Comparison of ENCODE assay signal across 17 cellular contexts in the genomic region with DNA sequence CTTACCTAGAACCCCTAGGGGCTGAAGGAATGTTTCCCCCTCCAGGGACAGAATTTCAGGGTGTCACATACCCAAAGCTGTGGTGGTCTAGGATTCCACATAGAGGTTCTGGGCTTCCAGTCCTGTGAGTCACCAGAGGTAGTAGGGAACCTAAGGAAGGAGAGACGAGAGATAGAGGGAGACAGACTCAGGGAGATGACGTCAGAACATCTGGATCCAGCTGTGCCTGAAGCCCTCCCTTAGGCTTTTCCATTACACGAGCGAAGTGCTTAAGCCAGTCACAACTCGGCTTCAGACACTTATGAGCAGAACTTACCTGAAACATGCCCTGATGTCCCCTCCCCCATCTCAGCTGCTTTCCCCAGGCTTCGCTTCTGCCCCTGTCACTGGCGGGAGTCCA. TPM values are rescaled to one million over a fixed set of nuclear protein-coding genes. Genes with fewer than 3 reads are reported as not detected.
DNase-seq lines count a peak whose midpoint lies in the region; ATAC-seq, FAIRE-seq and TF ChIP-seq lines count a peak whose summit lies in the region.
"Had no signal": no experiment of that assay in that cellular context is flagged by ENCODE, and none has a peak within 500 bp of the region (broad histone marks: within the 10 kb centered on the region; RNA-seq: fewer than 3 reads in every experiment).

No MANE protein-coding gene starts in this region.

- H3K9me3 ChIP-seq in H9 (ENCODE audit: control insufficient read depth, low read depth, low read length) = no peaks in the 10 kb centered on the region
- no peaks in the 10 kb centered on the region for H3K9me3 ChIP-seq in H1 (ENCODE audit: insufficient read depth in 2 of 2, low read depth in 1 of 2, low read length in 1 of 2)
- H3K9me3 ChIP-seq: A549 had no signal

- H2BK12ac ChIP-seq in H9 (ENCODE audit: insufficient read length, low read depth, low read length) (peak overlapping the region; percentile 10), H1 (ENCODE audit: low read depth, low read length) (peak overlapping the region; percentile 92; the same call in 1 of the 2 replicates)

- peaks cover 2% of the 10 kb centered on the region for H3K23me2 ChIP-seq in H9 (ENCODE audit: insufficient read length, low read depth, low read length, poor library complexity, severe bottlenecking)
- peaks cover 9% of the 10 kb centered on the region; the same call in 1 of the 2 replicates for H3K23me2 ChIP-seq in H1 (ENCODE audit: low read depth, low read length)

- H3K27me3 Mint-ChIP-seq in H9 (ENCODE audit: low read depth) = peaks cover 2% of the 10 kb centered on the region; the same call in 1 of the 2 replicates

- TF ChIP-seq EP300 in H1 (IDR thresholded peaks at IDR 0.05; ENCODE audit: borderline replicate concordance in 1 of 2, low read depth in 2 of 2, low read length in 2 of 2) = no peak

- CTCF ChIA-PET in H1 (lab: Charles Lee; ENCODE audit: partially characterized antibody) = interaction anchor here (0.6 to 6.3 kb wide), 15 partner anchors 8 to 108 kb away, joined by 3 to 150 read pairs (median 8); a partner anchor contains a TSS

- H3K14ac ChIP-seq in H9 (ENCODE audit: insufficient read depth, low read length) (no peak overlapping the region), H1 (ENCODE audit: insufficient read length) (no peak overlapping the region)

- no peaks in the 10 kb centered on the region for H3K27me3 ChIP-seq in H9 (ENCODE audit: insufficient read depth, low read length)
- no peaks in the 10 kb centered on the region for H3K27me3 ChIP-seq in H1 (replicated peaks in 1 of 4; ENCODE audit: control insufficient read depth in 3 of 4, extremely low read depth in 1 of 4, insufficient read depth in 3 of 4, low read length in 3 of 4)

- POLR2A ChIA-PET in H1 (lab: Charles Lee; ENCODE audit: partially characterized antibody) = interaction anchor here (1.4 to 7.2 kb wide), 7 partner anchors 10 to 318 kb away, joined by 5 to 46 read pairs (median 7); a partner anchor contains a TSS

- FAIRE-seq in H1 (lab: Jason Lieb, UNC) = no peak
- FAIRE-seq: A549, D721Med, GM12892, GM19239 had no signal

- H3K9me3 Mint-ChIP-seq in H9 = peaks cover 0 to 3% of the 10 kb centered on the region in 2 experiments; a peak in 3 of 5 replicates
- H3K9me3 Mint-ChIP-seq: CD14-positive monocyte; CD8-positive, alpha-beta T cell; HFFc6 had no signal

- no peak for ATAC-seq in GM18520 (IDR thresholded peaks at IDR 0.05; ENCODE audit: unreplicated experiment)

- no CpG with 5 or more reads among the region's 7 CpGs for WGBS in H9 (ENCODE audit: extremely low coverage, insufficient read length, low lambda C conversion rate)
- WGBS in H1 (ENCODE audit: extremely low coverage in 1 of 2, insufficient coverage in 1 of 2, insufficient read length in 1 of 2, insufficient replicate concordance in 2 of 2, low coverage in 1 of 2, low lambda C conversion rate in 2 of 2, missing lambda C conversion rate in 1 of 2), 2 experiments = 91% methylated on average over 7 of the region's 7 CpGs; no CpG with 5 or more reads in 1 of the 2 experiments

- H4K8ac ChIP-seq in H9 (replicated peaks; ENCODE audit: insufficient read length, low read depth, low read length) (no peak overlapping the region), H1 (ENCODE audit: extremely low read depth, insufficient read depth, low read length) (no peak overlapping the region)

- no peak overlapping the region for H3K27ac Mint-ChIP-seq in H9
- H3K27ac Mint-ChIP-seq: CD8-positive, alpha-beta T cell; HFFc6 had no signal

- H2BK5ac ChIP-seq in H9 (ENCODE audit: insufficient read length, low read length) = no peak overlapping the region
- H2BK5ac ChIP-seq in H1 (ENCODE audit: low read depth, low read length) = peak overlapping the region; percentile 66; the same call in 1 of the 2 replicates

- H3K36me3 Mint-ChIP-seq in H9 (ENCODE audit: insufficient read depth in 1 of 3, low read depth in 3 of 3) = peaks cover 0 to 3% (median 0%) of the 10 kb centered on the region in 3 experiments; a peak in 3 of 7 replicates
- H3K36me3 Mint-ChIP-seq: CD14-positive monocyte; CD8-positive, alpha-beta T cell had no signal

- H2AFZ ChIP-seq in H9 (ENCODE audit: low read length) (no peak overlapping the region), H1 (ENCODE audit: low read length) (no peak overlapping the region)

- no peak overlapping the region for H3K56ac ChIP-seq in H9 (ENCODE audit: insufficient read length, low read depth, low read length)
- no peak overlapping the region for H3K56ac ChIP-seq in H1 (replicated peaks; ENCODE audit: insufficient read length, low read depth, low read length)

- DNase-seq in Daoy (ENCODE audit: low read depth) (peak; percentile 41), H9 (no peak), H1 (ENCODE audit: low read depth in 1 of 2, low spot score in 2 of 2) (no peak), activated gamma-delta T cell treated with Interleukin-2 at 50 U/mL for 16 hours (no peak)
- DNase-seq: CD8-positive, alpha-beta T cell; GDM1; HCEC 1CT; HFFc6 had no signal

- H3K4me3 Mint-ChIP-seq in H9 = no peak overlapping the region
- H3K4me3 Mint-ChIP-seq: CD14-positive monocyte; CD8-positive, alpha-beta T cell; HFFc6 had no signal

- no peak overlapping the region for H2BK120ac ChIP-seq in H9 (ENCODE audit: low read depth, low read length, poor library complexity, severe bottlenecking)
- H2BK120ac ChIP-seq in H1 (replicated peaks; ENCODE audit: low read depth, low read length) = no peak overlapping the region

- no peak overlapping the region for H3K4me3 ChIP-seq in H1 (ENCODE audit: extremely low read depth in 1 of 4, insufficient read depth in 2 of 4, low read depth in 3 of 4, low read length in 4 of 4)
- H3K4me3 ChIP-seq: A549 had no signal

- H2BK20ac ChIP-seq in H9 (ENCODE audit: low read depth, low read length, poor library complexity, severe bottlenecking) (no peak overlapping the region), H1 (ENCODE audit: low read length) (0 out of 2 replicates have a peak overlapping the region, but pooled peaks have one; percentile 61)

- no peak for TF ChIP-seq CTCF in H9 (conservative IDR thresholded peaks at IDR 0.05)
- TF ChIP-seq CTCF in H1 (IDR thresholded peaks at IDR 0.05; ENCODE audit: control extremely low read depth in 1 of 3, insufficient read depth in 1 of 3, low read depth in 1 of 3, low read length in 3 of 3) = no peak

- peak overlapping the region; percentile 13 for H4K91ac ChIP-seq in H9 (ENCODE audit: insufficient read length, low read depth, low read length)
- H4K91ac ChIP-seq in H1 (replicated peaks; ENCODE audit: insufficient read length, low read length) = no peak overlapping the region

- no peak for TF ChIP-seq RAD21 in H1 (IDR thresholded peaks at IDR 0.05 in 1 of 2, conservative IDR thresholded peaks at IDR 0.05 in 1 of 2; ENCODE audit: low read depth in 2 of 2, low read length in 2 of 2)

- peaks cover 14 to 21% of the 10 kb centered on the region in 2 experiments for H3K4me1 Mint-ChIP-seq in H9
- H3K4me1 Mint-ChIP-seq: CD14-positive monocyte had no signal

- no peaks in the 10 kb centered on the region; a peak in 1 of 8 replicates for H3K36me3 ChIP-seq in H1 (ENCODE audit: control insufficient read depth in 2 of 4, insufficient read depth in 4 of 4, low read length in 3 of 4)

- H3K9ac ChIP-seq in H9 (ENCODE audit: extremely low read depth, insufficient read length, low read length) (no peak overlapping the region), H1 (replicated peaks in 1 of 4; ENCODE audit: extremely low read depth in 1 of 4, low read depth in 3 of 4, low read length in 3 of 4) (no peak overlapping the region)

- no peaks in the 10 kb centered on the region for H3K79me2 ChIP-seq in H9 (ENCODE audit: insufficient read depth, low read length)
- H3K79me2 ChIP-seq in H1 (ENCODE audit: control insufficient read depth in 1 of 2, insufficient read depth in 2 of 2, low read length in 2 of 2) = no peaks in the 10 kb centered on the region

- no peaks in the 10 kb centered on the region for H4K20me1 ChIP-seq in H9 (ENCODE audit: control insufficient read depth, insufficient read depth, insufficient read length)
- H4K20me1 ChIP-seq in H1 (replicated peaks in 1 of 2; ENCODE audit: control insufficient read depth in 1 of 2, insufficient read depth in 2 of 2, low read length in 2 of 2) = no peaks in the 10 kb centered on the region

- H3K27ac ChIP-seq in H9 (ENCODE audit: insufficient read length, low read depth, low read length) = no peak overlapping the region
- no peak overlapping the region for H3K27ac ChIP-seq in H1 (ENCODE audit: low read depth, low read length)
- H3K27ac ChIP-seq: A549 had no signal

- no peak for TF ChIP-seq POLR2A in H1 (IDR thresholded peaks at IDR 0.05; ENCODE audit: control extremely low read depth in 1 of 2, low read depth in 2 of 2, low read length in 2 of 2)

- H3K4me2 ChIP-seq in H9 (ENCODE audit: insufficient read depth, insufficient read length, low read length) = no peak overlapping the region
- no peak overlapping the region for H3K4me2 ChIP-seq in H1 (ENCODE audit: insufficient read depth in 1 of 2, low read depth in 2 of 2, low read length in 2 of 2)
- H3K4me2 ChIP-seq: A549 had no signal

- no peak overlapping the region for H2AK5ac ChIP-seq in H9 (ENCODE audit: insufficient read length, low read length)
- H2AK5ac ChIP-seq in H1 (ENCODE audit: low read depth, low read length) = peak overlapping the region; percentile 75; the same call in 1 of the 2 replicates

- no peak overlapping the region for H3K4ac ChIP-seq in H9 (ENCODE audit: low read depth, low read length)
- H3K4ac ChIP-seq in H1 (replicated peaks; ENCODE audit: insufficient read length, low read depth, low read length) = no peak overlapping the region

- no peak overlapping the region for H3K23ac ChIP-seq in H9 (ENCODE audit: insufficient read length, low read depth, low read length)
- no peak overlapping the region for H3K23ac ChIP-seq in H1 (ENCODE audit: insufficient read length)

- H2BK15ac ChIP-seq in H9 (ENCODE audit: low read depth, low read length) = no peak overlapping the region
- H2BK15ac ChIP-seq in H1 (ENCODE audit: low read length) = 0 out of 2 replicates have a peak overlapping the region, but pooled peaks have one; percentile 46

- H3K4me1 ChIP-seq in H9 (ENCODE audit: insufficient read depth, low read length) (no peaks in the 10 kb centered on the region), H1 (replicated peaks in 1 of 4; ENCODE audit: control insufficient read depth in 3 of 4, insufficient read depth in 4 of 4, low read length in 3 of 4) (peaks cover 0 to 6% (median 3%) of the 10 kb centered on the region in 4 experiments; a peak in 5 of 7 replicates)
- H3K4me1 ChIP-seq: A549 had no signal

- no peak overlapping the region for H3T11ph ChIP-seq in H9 (ENCODE audit: low read length)

- no peak overlapping the region for H3K18ac ChIP-seq in H9 (ENCODE audit: insufficient read length, low read depth, low read length)
- no peak overlapping the region for H3K18ac ChIP-seq in H1 (ENCODE audit: extremely low read depth, low read length)

- H4K5ac ChIP-seq in H9 (ENCODE audit: insufficient read length, low read depth, low read length) (no peak overlapping the region), H1 (ENCODE audit: insufficient read length, low read depth, low read length) (no peak overlapping the region)

- H3K79me1 ChIP-seq in H9 (ENCODE audit: insufficient read depth, low read depth, low read length, poor library complexity, severe bottlenecking) (no peaks in the 10 kb centered on the region), H1 (ENCODE audit: low read depth, low read length) (no peaks in the 10 kb centered on the region)

RNA-seq across cellular contexts. Expression of a gene that starts 11.8 kb away (rescaled TPM):
- total RNA-seq in Daoy (2014; rRNA removed; shearing (Covaris generic)) = 239 and 251 TPM in 2 replicates
- total RNA-seq in H9 (2021) = 377 and 388 TPM in 2 replicates
- 361 and 371 TPM in 2 replicates for total RNA-seq in H1 (2021; fragmentation: NEBNext Ultra II Directional; extraction: Animal tissue kit (Norgen Biotek cat#: 25700))
- polyA plus RNA-seq in H1 (2011; rRNA removed) = 588 and 709 TPM in 2 replicates
- polyA plus RNA-seq in H1 (2011; cell fraction: cytosol; rRNA removed) = 652 TPM
- polyA plus RNA-seq in H1 (2011; cell fraction: nucleus; rRNA removed) = 471 TPM
- polyA plus RNA-seq in H1 (2012, experiment 1 of 2) = 211 to 357 TPM (median 346 TPM) in 4 replicates
- 655 TPM for polyA plus RNA-seq in H1 (2012, experiment 2 of 2)
- 479 TPM for polyA plus RNA-seq in H1 (2013, experiment 1 of 2)
- polyA plus RNA-seq in H1 (2013, experiment 2 of 2) = 488 TPM
- polyA minus RNA-seq in H1 (2011; rRNA and poly(A)+ RNA removed) = 94.3 and 112 TPM in 2 replicates
- polyA minus RNA-seq in H1 (2011; cell fraction: cytosol; rRNA and poly(A)+ RNA removed) = 88.6 TPM
- 76.1 TPM for polyA minus RNA-seq in H1 (2011; cell fraction: nucleus; rRNA and poly(A)+ RNA removed)

RNA-seq across cellular contexts. Expression of a gene that starts 21.3 kb away (rescaled TPM):
- total RNA-seq in Daoy (2014; rRNA removed; shearing (Covaris generic)) = 48.0 and 56.6 TPM in 2 replicates
- total RNA-seq in H9 (2021) = 325 and 332 TPM in 2 replicates
- 245 and 262 TPM in 2 replicates for total RNA-seq in H1 (2021; fragmentation: NEBNext Ultra II Directional; extraction: Animal tissue kit (Norgen Biotek cat#: 25700))
- 107 and 220 TPM in 2 replicates for polyA plus RNA-seq in H1 (2011; rRNA removed)
- 290 TPM for polyA plus RNA-seq in H1 (2011; cell fraction: cytosol; rRNA removed)
- 223 TPM for polyA plus RNA-seq in H1 (2011; cell fraction: nucleus; rRNA removed)
- polyA plus RNA-seq in H1 (2012, experiment 1 of 2) = 377 to 540 TPM (median 444 TPM) in 4 replicates
- 373 TPM for polyA plus RNA-seq in H1 (2012, experiment 2 of 2)
- 261 TPM for polyA plus RNA-seq in H1 (2013, experiment 1 of 2)
- 273 TPM for polyA plus RNA-seq in H1 (2013, experiment 2 of 2)
- 54.9 and 63.7 TPM in 2 replicates for polyA minus RNA-seq in H1 (2011; rRNA and poly(A)+ RNA removed)
- polyA minus RNA-seq in H1 (2011; cell fraction: cytosol; rRNA and poly(A)+ RNA removed) = 173 TPM
- polyA minus RNA-seq in H1 (2011; cell fraction: nucleus; rRNA and poly(A)+ RNA removed) = 99.3 TPM

RNA-seq across cellular contexts. Expression of a gene that starts 37.7 kb away (rescaled TPM):
- total RNA-seq in Daoy (2014; rRNA removed; shearing (Covaris generic)) = not detected in 2 replicates
- not detected in 2 replicates for total RNA-seq in H9 (2021)
- total RNA-seq in H1 (2021; fragmentation: NEBNext Ultra II Directional; extraction: Animal tissue kit (Norgen Biotek cat#: 25700)) = not detected in 2 replicates
- 0.03 and 0.05 TPM in 2 replicates for polyA plus RNA-seq in H1 (2011; rRNA removed)
- polyA plus RNA-seq in H1 (2011; cell fraction: cytosol; rRNA removed) = not detected
- not detected for polyA plus RNA-seq in H1 (2011; cell fraction: nucleus; rRNA removed)
- not detected in 4 replicates for polyA plus RNA-seq in H1 (2012, experiment 1 of 2)
- not detected for polyA plus RNA-seq in H1 (2012, experiment 2 of 2)
- 0.04 TPM for polyA plus RNA-seq in H1 (2013, experiment 1 of 2)
- polyA plus RNA-seq in H1 (2013, experiment 2 of 2) = 0.04 TPM
- not detected in 2 replicates for polyA minus RNA-seq in H1 (2011; rRNA and poly(A)+ RNA removed)
- polyA minus RNA-seq in H1 (2011; cell fraction: cytosol; rRNA and poly(A)+ RNA removed) = not detected
- not detected for polyA minus RNA-seq in H1 (2011; cell fraction: nucleus; rRNA and poly(A)+ RNA removed)
- total RNA-seq: CD8-positive, alpha-beta T cell; HFFc6; HT1080 had no signal
- polyA plus RNA-seq: A549, AG04450, BJ, CD14-positive monocyte had no signal

RNA-seq across cellular contexts. Expression of a gene that starts 53.4 kb away (rescaled TPM):
- total RNA-seq in Daoy (2014; rRNA removed; shearing (Covaris generic)) = 7.4 and 9.7 TPM in 2 replicates
- 18.7 and 19.7 TPM in 2 replicates for total RNA-seq in H9 (2021)
- 13.0 and 14.3 TPM in 2 replicates for total RNA-seq in H1 (2021; fragmentation: NEBNext Ultra II Directional; extraction: Animal tissue kit (Norgen Biotek cat#: 25700))
- polyA plus RNA-seq in H1 (2011; rRNA removed) = 4.5 and 12.4 TPM in 2 replicates
- 4.1 TPM for polyA plus RNA-seq in H1 (2011; cell fraction: cytosol; rRNA removed)
- 5.8 TPM for polyA plus RNA-seq in H1 (2011; cell fraction: nucleus; rRNA removed)
- polyA plus RNA-seq in H1 (2012, experiment 1 of 2) = 9.5 to 14.8 TPM (median 12.7 TPM) in 4 replicates
- 12.0 TPM for polyA plus RNA-seq in H1 (2012, experiment 2 of 2)
- 9.9 TPM for polyA plus RNA-seq in H1 (2013, experiment 1 of 2)
- polyA plus RNA-seq in H1 (2013, experiment 2 of 2) = 9.4 TPM
- polyA minus RNA-seq in H1 (2011; rRNA and poly(A)+ RNA removed) = 4.0 and 4.8 TPM in 2 replicates
- polyA minus RNA-seq in H1 (2011; cell fraction: cytosol; rRNA and poly(A)+ RNA removed) = 10.6 TPM
- 5.7 TPM for polyA minus RNA-seq in H1 (2011; cell fraction: nucleus; rRNA and poly(A)+ RNA removed)
- polyA plus RNA-seq: CD14-positive monocyte had no signal

RNA-seq across cellular contexts. Expression of a gene that starts 55.1 kb away (rescaled TPM):
- not detected in 2 replicates for total RNA-seq in Daoy (2014; rRNA removed; shearing (Covaris generic))
- 0.13 and 0.15 TPM in 2 replicates for total RNA-seq in H9 (2021)
- total RNA-seq in H1 (2021; fragmentation: NEBNext Ultra II Directional; extraction: Animal tissue kit (Norgen Biotek cat#: 25700)) = not detected in 2 replicates
- polyA plus RNA-seq in H1 (2011; rRNA removed) = 0.06 and 0.08 TPM in 2 replicates
- 0.04 TPM for polyA plus RNA-seq in H1 (2011; cell fraction: cytosol; rRNA removed)
- polyA plus RNA-seq in H1 (2011; cell fraction: nucleus; rRNA removed) = 0.03 TPM
- 0.08 to 0.24 TPM (median 0.23 TPM) in 3 of 4 replicates, not detected in the other for polyA plus RNA-seq in H1 (2012, experiment 1 of 2)
- 0.08 TPM for polyA plus RNA-seq in H1 (2012, experiment 2 of 2)
- 0.02 TPM for polyA plus RNA-seq in H1 (2013, experiment 1 of 2)
- not detected for polyA plus RNA-seq in H1 (2013, experiment 2 of 2)
- polyA minus RNA-seq in H1 (2011; rRNA and poly(A)+ RNA removed) = 0.06 and 0.07 TPM in 2 replicates
- polyA minus RNA-seq in H1 (2011; cell fraction: cytosol; rRNA and poly(A)+ RNA removed) = not detected
- not detected for polyA minus RNA-seq in H1 (2011; cell fraction: nucleus; rRNA and poly(A)+ RNA removed)
- total RNA-seq: CD8-positive, alpha-beta T cell; HFFc6; HT1080 had no signal
- polyA plus RNA-seq: A549, AG04450, BJ, CD14-positive monocyte had no signal
